ENCODE assay signal across 16 cellular contexts in the genomic region with DNA sequence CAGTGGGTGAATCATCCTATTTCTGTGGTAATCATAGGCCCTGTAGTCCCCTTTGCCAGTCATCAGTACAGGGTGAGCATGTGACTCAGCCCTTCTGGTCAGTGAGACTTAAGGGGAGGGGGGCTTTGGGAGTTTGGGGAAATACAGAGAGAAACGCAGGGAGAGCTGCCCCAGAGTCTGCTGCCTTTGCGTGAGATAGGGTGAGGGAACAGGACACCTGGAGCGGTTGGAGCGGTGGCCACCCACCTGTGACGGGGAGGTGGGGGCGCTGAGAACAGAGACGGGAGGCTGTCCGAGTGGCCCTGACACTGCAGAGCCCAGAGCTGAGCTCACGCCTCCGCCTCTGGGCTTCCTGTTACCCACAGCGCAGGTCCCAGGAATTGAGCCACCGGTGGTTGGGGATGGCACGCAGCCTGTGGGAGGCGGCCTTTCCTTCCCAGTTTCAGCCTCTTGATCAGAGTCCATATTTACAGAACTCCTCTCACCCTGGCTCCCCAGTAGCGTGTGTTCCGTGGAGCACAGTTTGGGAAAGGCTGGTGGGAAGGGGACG.
A peak's percentile ranks its signal among the peaks of the same experiment; 100 is the strongest.
DNase-seq lines count a peak whose midpoint lies in the region; FAIRE-seq and TF ChIP-seq lines count a peak whose summit lies in the region.
"Had no signal": no experiment of that assay in that cellular context is flagged by ENCODE, and none has a peak within 500 bp of the region (broad histone marks: within the 10 kb centered on the region; RNA-seq: fewer than 3 reads in every experiment).

No MANE protein-coding gene starts in this region.

- no peaks in the 10 kb centered on the region for H3K27me3 Mint-ChIP-seq in neural crest cell (ENCODE audit: low read depth)

- no peaks in the 10 kb centered on the region for H4K20me1 ChIP-seq in GM23248 (ENCODE audit: insufficient read depth)

- H3K4me3 ChIP-seq in GM23248 (no peak overlapping the region), cardiac fibroblast (replicated peaks in 1 of 2; ENCODE audit: low read depth in 2 of 2, low read length in 2 of 2) (no peak overlapping the region), kidney (ENCODE audit: low read length in 2 of 2) (no peak overlapping the region)
- H3K4me3 ChIP-seq: ascending aorta, neural progenitor cell had no signal

- TF ChIP-seq CTCF in cardiac fibroblast (IDR thresholded peaks at IDR 0.05; ENCODE audit: low read depth, low read length): no peak
- no peak for TF ChIP-seq CTCF in neural crest cell (conservative IDR thresholded peaks at IDR 0.05)
- TF ChIP-seq CTCF in kidney (IDR thresholded peaks at IDR 0.05; ENCODE audit: borderline replicate concordance, extremely low read depth, insufficient read depth): no peak

- H3K9me3 ChIP-seq in GM23248 (ENCODE audit: low read depth) (no peaks in the 10 kb centered on the region), kidney (ENCODE audit: control insufficient read depth in 1 of 2, low read length in 2 of 2) (no peaks in the 10 kb centered on the region)
- H3K9me3 ChIP-seq: ascending aorta, Caco-2 had no signal

- FAIRE-seq in kidney (lab: Jason Lieb, UNC): no peak

- H3K27ac Mint-ChIP-seq in neural crest cell (ENCODE audit: unreplicated experiment): peak overlapping the region; percentile 50
- H3K27ac Mint-ChIP-seq: neural progenitor cell had no signal

- in situ Hi-C loops in GM23248 (cut with MboI): loop anchor here (10.0 kb wide), 1 partner anchor 61 kb away; no protein-coding TSS in a partner anchor

- H3K4me1 Mint-ChIP-seq in neural crest cell: peaks cover 36% of the 10 kb centered on the region

- H3K4me2 ChIP-seq in GM23248 (ENCODE audit: unreplicated experiment): no peak overlapping the region
- H3K4me2 ChIP-seq: neural progenitor cell had no signal

- peaks cover 35% of the 10 kb centered on the region for H3K27me3 ChIP-seq in GM23248 (replicated peaks; ENCODE audit: insufficient read depth)
- H3K27me3 ChIP-seq: ascending aorta, neural progenitor cell had no signal

- H3F3A ChIP-seq in GM23248 (ENCODE audit: insufficient read depth): no peaks in the 10 kb centered on the region

- WGBS in GM23248 (ENCODE audit: low coverage in 1 of 2, low lambda C conversion rate in 2 of 2, missing lambda C conversion rate in 2 of 2), 2 experiments: 81 to 84% methylated on average over 15 to 17 of the region's 17 CpGs

- H3K9me3 Mint-ChIP-seq in neural crest cell: no peaks in the 10 kb centered on the region
- H3K9me3 Mint-ChIP-seq: neural progenitor cell had no signal

- H3K79me2 ChIP-seq in GM23248 (ENCODE audit: insufficient read depth): no peaks in the 10 kb centered on the region

- H3K4me1 ChIP-seq in GM23248 (ENCODE audit: insufficient read depth) (no peaks in the 10 kb centered on the region), kidney (ENCODE audit: control insufficient read depth in 1 of 2, insufficient read depth in 1 of 2, low read depth in 1 of 2, low read length in 2 of 2) (no peaks in the 10 kb centered on the region)
- H3K4me1 ChIP-seq: ascending aorta, Caco-2 had no signal

- H3K36me3 Mint-ChIP-seq in neural crest cell (ENCODE audit: low read depth): no peaks in the 10 kb centered on the region
- H3K36me3 Mint-ChIP-seq: neural progenitor cell had no signal

- H3K9ac ChIP-seq in GM23248 (no peak overlapping the region), kidney (ENCODE audit: low read length in 2 of 2) (no peak overlapping the region)
- H3K9ac ChIP-seq: neural progenitor cell had no signal

- no peak overlapping the region for H3K4me3 Mint-ChIP-seq in neural crest cell
- H3K4me3 Mint-ChIP-seq: neural progenitor cell had no signal

- DNase-seq in GM23248 (peak; percentile 51), OCI-M1 (lab: John Stamatoyannopoulos, UW) (peak; percentile 2), cardiac fibroblast (ENCODE audit: low read depth in 2 of 2) (peak; percentile 33 to 73), neural crest cell (ENCODE audit: low read depth, low spot score) (no peak), amygdala (lab: John Stamatoyannopoulos, UW) (no peak), NCI-H510A treated with DMSO at 0.1 percent for 48 hours (lab: John Stamatoyannopoulos, UW) (no peak), kidney (no peak)
- no peak for DNase-seq in effector CD8-positive, alpha-beta T cell (lab: John Stamatoyannopoulos, UW)
- DNase-seq: AML-193, Caco-2, islet precursor cell, midbrain, NCI-H1105, substantia nigra had no signal

- no peak overlapping the region for H2AFZ ChIP-seq in GM23248
- H2AFZ ChIP-seq: neural progenitor cell had no signal

- intact Hi-C loops in kidney (cut with DNase I): no loop called here

- H3K9me2 ChIP-seq in GM23248 (ENCODE audit: insufficient read depth): no peaks in the 10 kb centered on the region

- H3K27ac ChIP-seq in GM23248: no peak overlapping the region
- H3K27ac ChIP-seq in kidney (ENCODE audit: low read depth in 2 of 2, low read length in 2 of 2): no peak overlapping the region
- H3K27ac ChIP-seq: ascending aorta, neural progenitor cell had no signal

- H3K36me3 ChIP-seq in GM23248 (ENCODE audit: low read depth) (no peaks in the 10 kb centered on the region), kidney (ENCODE audit: control insufficient read depth in 1 of 2, insufficient read depth in 2 of 2, low read length in 2 of 2) (no peaks in the 10 kb centered on the region)
- H3K36me3 ChIP-seq: ascending aorta, neural progenitor cell had no signal

Comparison
In these comparisons a context has a peak if more than half of its experiments do, and no peak if none do; other contexts are left out.
1. DNase-seq: peak in GM23248 (single experiment), OCI-M1 (single experiment) and cardiac fibroblast (2 of 2); none in neural crest cell (single experiment), amygdala (0 of 56), NCI-H510A treated with DMSO at 0.1 percent for 48 hours (single experiment), effector CD8-positive, alpha-beta T cell (single experiment) and kidney (single experiment).